ENCODE assay signal across 8 cellular contexts in the genomic region with DNA sequence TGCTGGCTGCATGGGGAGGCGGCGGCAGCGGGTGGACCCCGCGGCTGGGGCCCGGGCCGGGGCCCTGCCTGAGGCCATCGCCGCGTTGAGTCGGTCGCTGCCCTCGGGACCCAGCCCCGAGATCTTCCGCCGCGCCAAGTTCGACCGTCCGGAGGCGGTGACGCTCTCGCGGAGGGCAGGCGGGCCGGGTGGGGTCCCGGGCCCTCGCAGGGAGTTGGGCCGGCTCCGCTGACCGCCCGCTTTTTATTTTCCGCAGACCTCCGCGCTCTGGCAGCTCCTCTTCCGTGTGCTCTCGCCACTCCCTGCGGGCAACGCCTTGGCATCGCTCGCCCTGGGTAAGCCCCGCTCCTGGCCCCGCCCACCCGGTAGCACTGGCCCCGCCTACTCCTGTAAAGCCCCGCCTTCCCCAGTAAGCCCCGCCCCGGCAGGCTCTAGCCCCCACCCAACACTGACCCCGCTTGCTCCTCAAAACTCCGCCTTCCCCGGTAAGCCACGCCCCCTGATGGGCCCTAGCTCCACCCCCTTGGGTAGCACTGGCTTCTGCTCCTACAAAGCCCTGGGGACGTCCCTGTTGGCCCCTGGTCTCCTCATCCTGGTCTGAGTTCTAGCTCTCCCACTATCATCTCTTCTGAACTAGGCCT. TPM values are rescaled to one million over a fixed set of nuclear protein-coding genes. Genes with fewer than 3 reads are reported as not detected.
DNase-seq lines count a peak whose midpoint lies in the region; ATAC-seq and TF ChIP-seq lines count a peak whose summit lies in the region.

No MANE protein-coding gene starts in this region.

- H3K4me3 Mint-ChIP-seq in CD4-positive, CD25-positive, alpha-beta regulatory T cell, result peak overlapping the region; percentile 87 to 95 (median 90)
- peak overlapping the region; percentile 77 for H3K4me3 Mint-ChIP-seq in activated CD8-positive, alpha-beta T cell treated with anti-CD3 and anti-CD28 coated beads for 36 hours
- H3K4me3 Mint-ChIP-seq in effector memory CD8-positive, alpha-beta T cell, result peak overlapping the region; percentile 84 to 86

- peaks cover 0 to 38% (median 3%) of the 10 kb centered on the region in 4 donors for H3K4me1 Mint-ChIP-seq in CD4-positive, CD25-positive, alpha-beta regulatory T cell
- peaks cover 20% of the 10 kb centered on the region for H3K4me1 Mint-ChIP-seq in activated CD8-positive, alpha-beta T cell treated with anti-CD3 and anti-CD28 coated beads for 36 hours (ENCODE audit: low read depth)
- H3K4me1 Mint-ChIP-seq in effector memory CD8-positive, alpha-beta T cell (ENCODE audit: low read depth in 2 of 2), result peaks cover 21 to 24% of the 10 kb centered on the region in 2 donors

- no peaks in the 10 kb centered on the region for H3K36me3 Mint-ChIP-seq in CD4-positive, CD25-positive, alpha-beta regulatory T cell
- no peaks in the 10 kb centered on the region for H3K36me3 Mint-ChIP-seq in activated CD8-positive, alpha-beta T cell treated with anti-CD3 and anti-CD28 coated beads for 36 hours (ENCODE audit: low read depth)
- peaks cover 96% of the 10 kb centered on the region for H3K36me3 Mint-ChIP-seq in effector memory CD8-positive, alpha-beta T cell (ENCODE audit: insufficient read depth)

- no peak for TF ChIP-seq CTCF in activated CD8-positive, alpha-beta T cell treated with anti-CD3 and anti-CD28 coated beads for 36 hours (IDR thresholded peaks at IDR 0.05)

- POLR2A ChIA-PET in activated CD8-positive, alpha-beta T cell treated with anti-CD3 and anti-CD28 coated beads for 36 hours (lab: Charles Lee), result interaction anchor here (0.7 to 3.3 kb wide), 5 partner anchors 10 to 116 kb away, joined by 3 to 24 read pairs (median 3); no protein-coding TSS in a partner anchor

- H3K27me3 Mint-ChIP-seq in CD4-positive, CD25-positive, alpha-beta regulatory T cell, result peaks cover 5% of the 10 kb centered on the region
- H3K27me3 Mint-ChIP-seq in activated CD8-positive, alpha-beta T cell treated with anti-CD3 and anti-CD28 coated beads for 36 hours, result no peaks in the 10 kb centered on the region
- H3K27me3 Mint-ChIP-seq in effector memory CD8-positive, alpha-beta T cell, result no peaks in the 10 kb centered on the region

- intact Hi-C loops in activated CD8-positive, alpha-beta T cell treated with anti-CD3 and anti-CD28 coated beads for 36 hours (cut with micrococcal nuclease), result no loop called here

- peak; percentile 74 to 87 (median 80) for DNase-seq in CD4-positive, CD25-positive, alpha-beta regulatory T cell
- DNase-seq in H7 (peak; percentile 98), NCI-H526 (lab: John Stamatoyannopoulos, UW) (peak; percentile 62 to 77)
- peak; percentile 94 for DNase-seq in activated CD8-positive, alpha-beta T cell treated with anti-CD3 and anti-CD28 coated beads for 36 hours
- peak; percentile 84 to 89 (median 86) for DNase-seq in effector memory CD8-positive, alpha-beta T cell
- peak; percentile 68 to 74 for DNase-seq in stimulated activated CD8-positive, alpha-beta memory T cell treated with anti-CD3 and anti-CD28 coated beads, Interleukin-7, amount 100 ng/mL, for 1 hour (ENCODE audit: low read depth in 2 of 2)

- no peaks in the 10 kb centered on the region for H3K9me3 Mint-ChIP-seq in CD4-positive, CD25-positive, alpha-beta regulatory T cell
- H3K9me3 Mint-ChIP-seq in activated CD8-positive, alpha-beta T cell treated with anti-CD3 and anti-CD28 coated beads for 36 hours, result no peaks in the 10 kb centered on the region
- no peaks in the 10 kb centered on the region for H3K9me3 Mint-ChIP-seq in effector memory CD8-positive, alpha-beta T cell

- H3K9me3 ChIP-seq in CD4-positive, CD25-positive, alpha-beta regulatory T cell (ENCODE audit: control insufficient read depth in 2 of 2, low read length in 2 of 2), result no peaks in the 10 kb centered on the region
- no peaks in the 10 kb centered on the region for H3K9me3 ChIP-seq in mononuclear cell (ENCODE audit: low read depth, low read length)

- CTCF ChIA-PET in activated CD8-positive, alpha-beta T cell treated with anti-CD3 and anti-CD28 coated beads for 36 hours (lab: Charles Lee), result interaction anchor here (0.7 to 4.3 kb wide), 6 partner anchors 9 to 121 kb away, joined by 3 to 80 read pairs (median 4); no protein-coding TSS in a partner anchor

- peak overlapping the region; percentile 100 for H3K27ac ChIP-seq in CD4-positive, CD25-positive, alpha-beta regulatory T cell (ENCODE audit: insufficient read depth, low read length, poor library complexity, severe bottlenecking)

- no peaks in the 10 kb centered on the region for H3K27me3 ChIP-seq in CD4-positive, CD25-positive, alpha-beta regulatory T cell (ENCODE audit: control insufficient read depth, insufficient read depth, low read length)
- H3K27me3 ChIP-seq in H7 (ENCODE audit: control insufficient read depth, insufficient read depth, low read length), result peaks cover 32% of the 10 kb centered on the region
- no peaks in the 10 kb centered on the region for H3K27me3 ChIP-seq in mononuclear cell (ENCODE audit: insufficient read depth, low read length)

- ATAC-seq in CD4-positive, CD25-positive, alpha-beta regulatory T cell (ENCODE audit: low read depth in 2 of 2), result peak; percentile 2
- peak; percentile 38 for ATAC-seq in activated CD8-positive, alpha-beta T cell treated with anti-CD3 and anti-CD28 coated beads for 36 hours
- ATAC-seq in effector memory CD8-positive, alpha-beta T cell (replicated peaks), result peak; percentile 13
- no peak for ATAC-seq in HG03457 (IDR thresholded peaks at IDR 0.05; ENCODE audit: unreplicated experiment)

- no peak overlapping the region for H3K4me3 ChIP-seq in CD4-positive, CD25-positive, alpha-beta regulatory T cell (ENCODE audit: low read depth, low read length)
- H3K4me3 ChIP-seq in H7 (ENCODE audit: insufficient read depth, low read depth, low read length), result peak overlapping the region; percentile 78
- peak overlapping the region; percentile 68 for H3K4me3 ChIP-seq in mononuclear cell (ENCODE audit: low read length)

- H3K36me3 ChIP-seq in CD4-positive, CD25-positive, alpha-beta regulatory T cell (ENCODE audit: control insufficient read depth, insufficient read depth, low read length), result no peaks in the 10 kb centered on the region
- no peaks in the 10 kb centered on the region for H3K36me3 ChIP-seq in H7 (replicated peaks; ENCODE audit: control insufficient read depth, insufficient read depth, low read length)

- H3K27ac Mint-ChIP-seq in CD4-positive, CD25-positive, alpha-beta regulatory T cell, result peak overlapping the region; percentile 84 to 95 (median 91)
- peak overlapping the region; percentile 90 for H3K27ac Mint-ChIP-seq in activated CD8-positive, alpha-beta T cell treated with anti-CD3 and anti-CD28 coated beads for 36 hours
- H3K27ac Mint-ChIP-seq in effector memory CD8-positive, alpha-beta T cell, result peak overlapping the region; percentile 91 to 100

- H3K4me1 ChIP-seq in CD4-positive, CD25-positive, alpha-beta regulatory T cell (ENCODE audit: control insufficient read depth, insufficient read depth, low read length, poor library complexity, severe bottlenecking), result peaks cover 48% of the 10 kb centered on the region
- H3K4me1 ChIP-seq in mononuclear cell (ENCODE audit: insufficient read depth, low read length), result peaks cover 36% of the 10 kb centered on the region

RNA-seq across cellular contexts. Expression of gene TEDC1, which starts 0.4 kb away (rescaled TPM):
- 118 TPM for total RNA-seq in CD4-positive, CD25-positive, alpha-beta regulatory T cell
- polyA plus RNA-seq in CD4-positive, CD25-positive, alpha-beta regulatory T cell, result 10 to 100 TPM in 1 of 4 donors, 1 to 10 TPM in 3; 5.5 to 10.4 (median 7.9) TPM
- 24.5 and 28.5 TPM in 2 replicates for total RNA-seq in H7 (2014; rRNA removed; shearing (Covaris generic))
- 10 to 100 TPM; 30.1 to 31.1 TPM for total RNA-seq in activated CD8-positive, alpha-beta T cell treated with anti-CD3 and anti-CD28 coated beads for 36 hours
- 19.9 TPM for total RNA-seq in mononuclear cell

RNA-seq across cellular contexts. Expression of gene CRIP1, which starts 4.8 kb away (rescaled TPM):
- 558 TPM for total RNA-seq in CD4-positive, CD25-positive, alpha-beta regulatory T cell
- 1,000 to 10,000 TPM; 1,044 to 2,243 (median 1,681) TPM for polyA plus RNA-seq in CD4-positive, CD25-positive, alpha-beta regulatory T cell
- 0.96 and 5.4 TPM in 2 replicates for total RNA-seq in H7 (2014; rRNA removed; shearing (Covaris generic))
- total RNA-seq in activated CD8-positive, alpha-beta T cell treated with anti-CD3 and anti-CD28 coated beads for 36 hours, result 10 to 100 TPM; 93.9 to 95.7 TPM
- 88.2 TPM for total RNA-seq in mononuclear cell

RNA-seq across cellular contexts. Expression of gene CRIP2, which starts 16.9 kb away (rescaled TPM):
- total RNA-seq in CD4-positive, CD25-positive, alpha-beta regulatory T cell, result 37.1 TPM
- 100 to 1,000 TPM in 2 of 4 donors, 10 to 100 TPM in 2; 12.0 to 131 (median 72.9) TPM for polyA plus RNA-seq in CD4-positive, CD25-positive, alpha-beta regulatory T cell
- total RNA-seq in H7 (2014; rRNA removed; shearing (Covaris generic)), result 3.7 and 8.7 TPM in 2 replicates
- under 1 TPM in 1 of 2 experiments, not detected in 1; 0.45 TPM for total RNA-seq in activated CD8-positive, alpha-beta T cell treated with anti-CD3 and anti-CD28 coated beads for 36 hours
- total RNA-seq in mononuclear cell, result 10.8 TPM

RNA-seq across cellular contexts. Expression of gene TMEM121, which starts 34.9 kb away (rescaled TPM):
- total RNA-seq in CD4-positive, CD25-positive, alpha-beta regulatory T cell, result 1.8 TPM
- 1 to 10 TPM; 3.4 to 5.8 (median 4.4) TPM for polyA plus RNA-seq in CD4-positive, CD25-positive, alpha-beta regulatory T cell
- 0.67 and 0.80 TPM in 2 replicates for total RNA-seq in H7 (2014; rRNA removed; shearing (Covaris generic))
- total RNA-seq in activated CD8-positive, alpha-beta T cell treated with anti-CD3 and anti-CD28 coated beads for 36 hours, result 10 to 100 TPM; 12.0 to 12.1 TPM
- total RNA-seq in mononuclear cell, result 1.5 TPM

Comparison
In these comparisons a context has a peak if more than half of its experiments do, and no peak if none do; other contexts are left out.
1. RNA of gene CRIP1, which starts 4.8 kb away (total RNA-seq): 558 TPM in CD4-positive, CD25-positive, alpha-beta regulatory T cell (single experiment), 93.9 to 95.7 TPM in activated CD8-positive, alpha-beta T cell treated with anti-CD3 and anti-CD28 coated beads for 36 hours and 88.2 TPM in mononuclear cell (single experiment); 0.96 to 5.4 TPM in H7; every median in the first group is over 10 times any median in the second.
2. Peak in every context shown above with its lines, with median percentiles within 50 percentile points of each other: DNase-seq, H3K27ac Mint-ChIP-seq and H3K4me3 Mint-ChIP-seq.